In the genomic region with DNA sequence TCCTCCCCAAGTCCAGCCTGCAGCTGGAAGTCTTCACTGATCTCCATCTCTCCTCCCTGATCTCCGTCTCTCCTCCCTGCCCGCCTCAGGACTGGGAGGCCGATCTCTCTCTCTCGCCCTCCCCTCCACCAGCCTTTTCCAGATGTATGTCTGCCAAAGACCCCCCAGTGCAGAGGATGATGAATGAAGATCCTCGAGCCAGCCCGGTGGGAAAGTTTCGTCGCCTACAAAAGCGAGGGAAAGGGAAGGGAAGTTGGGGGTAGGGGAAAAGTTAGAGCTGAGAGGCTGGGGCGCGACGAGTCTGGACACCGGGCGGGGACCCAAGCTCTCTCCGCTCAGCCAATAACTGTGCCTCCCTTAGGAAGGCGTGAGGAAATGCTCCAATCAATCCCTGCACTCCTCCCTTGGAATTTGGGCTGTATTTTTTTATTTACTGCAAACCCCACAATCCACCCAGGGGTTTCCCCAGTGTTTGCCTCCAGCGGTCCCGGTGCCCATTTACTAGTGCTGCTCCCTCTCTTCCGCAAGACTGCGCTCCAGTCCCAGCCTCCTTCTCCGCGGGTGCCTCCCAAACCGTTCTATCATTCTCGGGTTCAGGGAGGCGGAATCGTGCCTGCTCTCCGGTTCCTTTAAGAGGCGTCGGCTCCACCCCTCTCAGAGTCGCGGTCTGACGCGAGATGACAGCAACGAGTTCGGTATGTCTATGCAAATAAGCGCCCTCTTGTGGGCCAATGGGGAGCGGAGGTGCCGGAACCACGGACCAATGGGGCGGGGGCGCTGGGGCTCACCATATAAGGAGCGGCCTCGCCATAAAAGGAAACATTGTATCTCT, we compare ENCODE assay signal across 8 cellular contexts. TPM values are rescaled to one million over a fixed set of nuclear protein-coding genes. Genes with fewer than 3 reads are reported as not detected.
DNase-seq lines count a peak whose midpoint lies in the region; ATAC-seq and TF ChIP-seq lines count a peak whose summit lies in the region.

Gene SRF, plus strand, starts transcription at position 818 of the 832 bp plus-strand sequence. CDS start 388 bp downstream, outside the sequence.

- no peaks in the 10 kb centered on the region for H3K9me3 Mint-ChIP-seq in CD14-positive monocyte
- no peaks in the 10 kb centered on the region for H3K9me3 Mint-ChIP-seq in activated CD4-positive, alpha-beta memory T cell treated with anti-CD3 and anti-CD28 coated beads for 36 hours

- WGBS in lower leg skin, 2 donors, result 0 to 1% methylated on average over 42 to 43 of the region's 43 CpGs

- CTCF ChIA-PET in activated CD4-positive, alpha-beta memory T cell treated with anti-CD3 and anti-CD28 coated beads for 36 hours (lab: Charles Lee), result interaction anchor here (1.0 kb wide), 1 partner anchor 12 kb away, joined by 5 read pairs; no protein-coding TSS in a partner anchor

- peak; percentile 99 for DNase-seq in CD14-positive monocyte (ENCODE audit: low spot score)
- peak; percentile 99 for DNase-seq in NCI-H82 treated with DMSO at 0.1 percent for 48 hours (lab: John Stamatoyannopoulos, UW; ENCODE audit: unreplicated experiment)
- peak; percentile 100 for DNase-seq in activated CD4-positive, alpha-beta memory T cell treated with anti-CD3 and anti-CD28 coated beads for 36 hours
- peak; percentile 99 for DNase-seq in ecto neural progenitor cell (ENCODE audit: low spot score)
- peak; percentile 100 for DNase-seq in lower leg skin (ENCODE audit: low spot score in 2 of 2)
- DNase-seq in stimulated activated CD4-positive, alpha-beta T cell treated with anti-CD3 and anti-CD28 coated beads, Interleukin-4, amount 100 ng/mL, for 48 hours (ENCODE audit: low read depth in 2 of 2), result peak; percentile 97 to 98

- TF ChIP-seq POLR2A in lower leg skin (IDR thresholded peaks at IDR 0.05), result no peak

- intact Hi-C loops in CD14-positive monocyte (cut with micrococcal nuclease) (loop anchor here (5.0 to 10.0 kb wide), 6 partner anchors 74 to 426 kb away; partner anchors contain the start of genes POLR1C (in 2 of the 2), YIPF3 (in 2 of the 2), CUL7 (in 1 of the 2) and KLC4 (in 1 of the 2)), lower leg skin (cut with DNase I; ENCODE audit: low total_unique reads) (no loop called here)
- intact Hi-C loops in activated CD4-positive, alpha-beta memory T cell treated with anti-CD3 and anti-CD28 coated beads for 36 hours (cut with micrococcal nuclease), result loop anchor here (1.0 to 10.0 kb wide), 9 partner anchors 76 to 1994 kb away; partner anchors contain the start of genes KLC4, MRPL2, PEX6 and TBCC

- H3K36me3 Mint-ChIP-seq in CD14-positive monocyte, result peaks cover 11 to 18% of the 10 kb centered on the region in 2 donors
- H3K36me3 Mint-ChIP-seq in activated CD4-positive, alpha-beta memory T cell treated with anti-CD3 and anti-CD28 coated beads for 36 hours, result peaks cover 11% of the 10 kb centered on the region

- H3K4me3 Mint-ChIP-seq in CD14-positive monocyte, result peak within 1 kb of the TSS; percentile 99 to 100
- H3K4me3 Mint-ChIP-seq in activated CD4-positive, alpha-beta memory T cell treated with anti-CD3 and anti-CD28 coated beads for 36 hours, result peak within 1 kb of the TSS; percentile 99

- ATAC-seq in GM19397 (IDR thresholded peaks at IDR 0.05; ENCODE audit: unreplicated experiment), result peak; percentile 62
- ATAC-seq in HG03575 (IDR thresholded peaks at IDR 0.05; ENCODE audit: extremely low read depth, insufficient number of reproducible peaks, low FRiP score, unreplicated experiment), result peak; percentile 26

- peak within 1 kb of the TSS; percentile 94 for H3K4me3 ChIP-seq in lower leg skin (ENCODE audit: low read depth, poor library complexity, severe bottlenecking)

- TF ChIP-seq CTCF in CD14-positive monocyte (IDR thresholded peaks at IDR 0.05) (no peak), lower leg skin (IDR thresholded peaks at IDR 0.05) (no peak)

- peaks cover 36% of the 10 kb centered on the region for H3K4me1 Mint-ChIP-seq in CD14-positive monocyte
- peaks cover 37% of the 10 kb centered on the region for H3K4me1 Mint-ChIP-seq in activated CD4-positive, alpha-beta memory T cell treated with anti-CD3 and anti-CD28 coated beads for 36 hours (ENCODE audit: low read depth)

- peak within 1 kb of the TSS; percentile 96 to 100 (median 98) for H3K27ac Mint-ChIP-seq in CD14-positive monocyte
- peak within 1 kb of the TSS; percentile 89 for H3K27ac Mint-ChIP-seq in activated CD4-positive, alpha-beta memory T cell treated with anti-CD3 and anti-CD28 coated beads for 36 hours

- peaks cover 0 to 5% (median 1%) of the 10 kb centered on the region in 3 donors for H3K27me3 Mint-ChIP-seq in CD14-positive monocyte (ENCODE audit: low read depth in 3 of 3)
- H3K27me3 Mint-ChIP-seq in activated CD4-positive, alpha-beta memory T cell treated with anti-CD3 and anti-CD28 coated beads for 36 hours, result no peaks in the 10 kb centered on the region

- POLR2A ChIA-PET in activated CD4-positive, alpha-beta memory T cell treated with anti-CD3 and anti-CD28 coated beads for 36 hours (lab: Charles Lee), result interaction anchor here (0.6 to 1.7 kb wide), 6 partner anchors 18 to 213 kb away, joined by 3 to 8 read pairs (median 4); partner anchors contain the start of genes DNPH1 and ZNF318

RNA-seq across cellular contexts. Expression of gene SRF, which starts in this region (rescaled TPM):
- polyA plus RNA-seq in CD14-positive monocyte, result 1 to 10 TPM; 3.6 to 3.8 TPM
- 10 to 100 TPM; 40.5 to 40.8 TPM for total RNA-seq in activated CD4-positive, alpha-beta memory T cell treated with anti-CD3 and anti-CD28 coated beads for 36 hours
- 10 to 100 TPM; 14.8 to 25.8 (median 25.5) TPM for total RNA-seq in lower leg skin

Comparison
In these comparisons a context has a peak if more than half of its experiments do, and no peak if none do; other contexts are left out.
1. Peak in every context shown above with its lines: DNase-seq, ATAC-seq and H3K4me3 ChIP-seq.